ENCODE assay signal across 21 cellular contexts in the genomic region with DNA sequence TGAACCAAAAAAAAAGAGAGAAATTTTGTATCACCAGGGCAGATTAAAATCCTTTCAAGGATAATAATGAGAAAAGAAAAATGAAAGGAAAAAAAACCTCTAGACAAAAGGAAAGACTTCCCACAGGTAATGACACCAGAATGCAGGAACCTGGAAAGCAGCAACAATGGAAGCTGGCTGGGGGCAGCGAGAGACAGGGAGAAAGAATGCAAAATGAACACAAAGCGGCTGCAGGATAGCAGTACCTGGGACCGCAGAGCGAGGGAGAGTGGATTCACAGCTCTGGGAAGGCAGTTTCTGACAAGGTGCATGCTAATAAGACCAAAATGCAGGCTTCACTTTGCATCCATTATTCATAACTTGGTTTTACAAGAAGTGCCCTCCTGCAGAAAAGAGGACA.
DNase-seq lines count a peak whose midpoint lies in the region; ATAC-seq, FAIRE-seq and TF ChIP-seq lines count a peak whose summit lies in the region.
"Had no signal": no experiment of that assay in that cellular context is flagged by ENCODE, and none has a peak within 500 bp of the region (broad histone marks: within the 10 kb centered on the region; RNA-seq: fewer than 3 reads in every experiment).

No MANE protein-coding gene starts in this region.

- H3K27me3 ChIP-seq in HUES48 (ENCODE audit: control insufficient read depth, insufficient read depth, low read length) (peaks cover 5% of the 10 kb centered on the region; the same call in 1 of the 2 replicates), endodermal cell (ENCODE audit: control insufficient read depth, insufficient read depth, low read length, poor library complexity, severe bottlenecking) (no peaks in the 10 kb centered on the region), iPS-20b (ENCODE audit: insufficient read depth, low read length) (no peaks in the 10 kb centered on the region), neuronal stem cell (ENCODE audit: control insufficient read depth in 3 of 3, insufficient read depth in 3 of 3, low read depth in 1 of 3, low read length in 3 of 3) (no peaks in the 10 kb centered on the region), pancreas (no peaks in the 10 kb centered on the region)

- intact Hi-C loops in pancreas (cut with DNase I), result no loop called here

- H3K4me3 ChIP-seq in HUES48 (ENCODE audit: low read depth, low read length) (peak overlapping the region; percentile 9; the same call in 1 of the 2 replicates), endodermal cell (ENCODE audit: low read length) (no peak overlapping the region), iPS-20b (ENCODE audit: low read length) (peak overlapping the region; percentile 44; the same call in 1 of the 2 replicates), neuronal stem cell (ENCODE audit: low read length in 2 of 2) (no peak overlapping the region), pancreas (no peak overlapping the region)
- H3K4me3 ChIP-seq: A549 had no signal

- FAIRE-seq in pancreas (lab: Jason Lieb, UNC), result no peak
- FAIRE-seq: A549 had no signal

- H2BK5ac ChIP-seq in neuronal stem cell (ENCODE audit: low read length), result no peak overlapping the region

- no peak overlapping the region for H2BK120ac ChIP-seq in neuronal stem cell (ENCODE audit: low read depth, low read length)

- H3K4ac ChIP-seq in neuronal stem cell (ENCODE audit: low read length), result no peak overlapping the region

- no peak overlapping the region for H2BK15ac ChIP-seq in neuronal stem cell (ENCODE audit: low read length)

- peak; percentile 38 for TF ChIP-seq CTCF in endodermal cell (conservative IDR thresholded peaks at IDR 0.05)
- no peak for TF ChIP-seq CTCF in pancreas (IDR thresholded peaks at IDR 0.05)

- peak overlapping the region; percentile 40 for H2AFZ ChIP-seq in neuronal stem cell (ENCODE audit: low read length)

- H3K23ac ChIP-seq in neuronal stem cell (ENCODE audit: low read depth, low read length, poor library complexity), result no peak overlapping the region

- no peak overlapping the region for H2AK5ac ChIP-seq in neuronal stem cell (ENCODE audit: low read depth, low read length)

- H4K91ac ChIP-seq in neuronal stem cell (ENCODE audit: low read depth, low read length, poor library complexity), result no peak overlapping the region

- peaks cover 36% of the 10 kb centered on the region for H3K4me1 ChIP-seq in HUES48 (ENCODE audit: control insufficient read depth, insufficient read depth, low read length)
- peaks cover 8% of the 10 kb centered on the region for H3K4me1 ChIP-seq in endodermal cell (ENCODE audit: control insufficient read depth, insufficient read depth, low read length)
- peaks cover 32% of the 10 kb centered on the region for H3K4me1 ChIP-seq in iPS-20b (ENCODE audit: insufficient read depth, low read length)
- H3K4me1 ChIP-seq in neuronal stem cell (ENCODE audit: control insufficient read depth in 2 of 2, insufficient read depth in 1 of 2, low read depth in 1 of 2, low read length in 2 of 2), result peaks cover 11 to 14% of the 10 kb centered on the region in 2 donors
- H3K4me1 ChIP-seq in pancreas, result no peaks in the 10 kb centered on the region
- H3K4me1 ChIP-seq: A549 had no signal

- no peak overlapping the region for H2BK12ac ChIP-seq in neuronal stem cell (ENCODE audit: low read length)

- peak overlapping the region; percentile 7 for H3K4me3 Mint-ChIP-seq in endodermal cell
- H3K4me3 Mint-ChIP-seq in activated T-cell treated with anti-CD3 and anti-CD28 coated beads, Interleukin-2, amount 50 U/mL, for 72 hours, result no peak overlapping the region
- H3K4me3 Mint-ChIP-seq: CD14-positive monocyte; CD8-positive, alpha-beta T cell; HFFc6 had no signal

- peak overlapping the region; percentile 37 for H3K27ac Mint-ChIP-seq in endodermal cell
- no peak overlapping the region for H3K27ac Mint-ChIP-seq in activated T-cell treated with anti-CD3 and anti-CD28 coated beads, Interleukin-2, amount 50 U/mL, for 72 hours
- H3K27ac Mint-ChIP-seq: CD14-positive monocyte; CD8-positive, alpha-beta T cell; HFFc6 had no signal

- H3K9ac ChIP-seq in HUES48 (ENCODE audit: low read depth, low read length) (no peak overlapping the region), endodermal cell (ENCODE audit: extremely low read depth, low read length, poor library complexity, severe bottlenecking) (no peak overlapping the region), iPS-20b (ENCODE audit: low read depth, low read length) (peak overlapping the region; percentile 18; the same call in 1 of the 2 replicates), neuronal stem cell (ENCODE audit: low read depth, low read length, poor library complexity) (no peak overlapping the region)

- DNase-seq in endodermal cell (peak; percentile 88), neuronal stem cell (ENCODE audit: low spot score) (no peak), NCI-H1436 treated with DMSO at 0.1 percent for 48 hours (lab: John Stamatoyannopoulos, UW) (no peak), AG08395 (ENCODE audit: low spot score) (no peak), pancreas (no peak)
- no peak for DNase-seq in activated T-cell treated with anti-CD3 and anti-CD28 coated beads, Interleukin-2, amount 50 U/mL, for 72 hours
- DNase-seq: CD8-positive, alpha-beta T cell; COR-L47; DMS153; DMS79 treated with DMSO at 0.1 percent for 48 hours; EL; GF-D8; HCEC 1CT; HFFc6; IMR-90; KBM-7 had no signal

- no peak overlapping the region for H3K14ac ChIP-seq in neuronal stem cell (ENCODE audit: low read length)

- no peaks in the 10 kb centered on the region for H3K36me3 Mint-ChIP-seq in endodermal cell (ENCODE audit: low read depth)
- H3K36me3 Mint-ChIP-seq in activated T-cell treated with anti-CD3 and anti-CD28 coated beads, Interleukin-2, amount 50 U/mL, for 72 hours (ENCODE audit: insufficient read depth in 2 of 2), result no peaks in the 10 kb centered on the region
- H3K36me3 Mint-ChIP-seq: CD14-positive monocyte; CD8-positive, alpha-beta T cell had no signal

- H3K36me3 ChIP-seq in HUES48 (ENCODE audit: control insufficient read depth, insufficient read depth, low read length) (no peaks in the 10 kb centered on the region), endodermal cell (ENCODE audit: control insufficient read depth, insufficient read depth, low read length) (no peaks in the 10 kb centered on the region), iPS-20b (ENCODE audit: insufficient read depth, low read depth, low read length) (no peaks in the 10 kb centered on the region), neuronal stem cell (replicated peaks in 1 of 2; ENCODE audit: control insufficient read depth in 2 of 2, insufficient read depth in 2 of 2, low read length in 2 of 2) (no peaks in the 10 kb centered on the region), pancreas (no peaks in the 10 kb centered on the region)

- peaks cover 37% of the 10 kb centered on the region for H3K4me1 Mint-ChIP-seq in endodermal cell
- H3K4me1 Mint-ChIP-seq in activated T-cell treated with anti-CD3 and anti-CD28 coated beads, Interleukin-2, amount 50 U/mL, for 72 hours (ENCODE audit: low read depth), result no peaks in the 10 kb centered on the region
- H3K4me1 Mint-ChIP-seq: CD14-positive monocyte had no signal

- ATAC-seq in pancreas, result no peak
- ATAC-seq in activated T-cell treated with anti-CD3 and anti-CD28 coated beads, Interleukin-2, amount 50 U/mL, for 72 hours (replicated peaks in 1 of 2), result no peak
- ATAC-seq: A549; CD8-positive, alpha-beta T cell had no signal

- 20 to 41% methylated on average over 4 of the region's 4 CpGs for WGBS in endodermal cell (ENCODE audit: insufficient coverage in 1 of 2, insufficient read length in 1 of 2), 2 experiments
- WGBS in neuronal stem cell (ENCODE audit: extremely low coverage in 2 of 2, insufficient read length in 2 of 2, insufficient replicate concordance in 1 of 2), 2 donors, result no CpG with 5 or more reads among the region's 4 CpGs
- WGBS in pancreas, 2 donors, result 77 to 79% methylated on average over 4 of the region's 4 CpGs

- H3K4me2 ChIP-seq in neuronal stem cell (ENCODE audit: insufficient read depth, low read length, poor library complexity, severe bottlenecking), result no peak overlapping the region
- H3K4me2 ChIP-seq: A549 had no signal

- no peaks in the 10 kb centered on the region for H3K79me1 ChIP-seq in neuronal stem cell (ENCODE audit: low read depth, low read length)

- H3K27me3 Mint-ChIP-seq in endodermal cell (ENCODE audit: insufficient read depth), result peaks cover 10% of the 10 kb centered on the region
- H3K27me3 Mint-ChIP-seq in activated T-cell treated with anti-CD3 and anti-CD28 coated beads, Interleukin-2, amount 50 U/mL, for 72 hours (ENCODE audit: low read depth), result peaks cover 23% of the 10 kb centered on the region

- no peak overlapping the region for H4K8ac ChIP-seq in neuronal stem cell (ENCODE audit: low read depth, low read length)

- no peaks in the 10 kb centered on the region for H3K9me3 Mint-ChIP-seq in endodermal cell
- H3K9me3 Mint-ChIP-seq in activated T-cell treated with anti-CD3 and anti-CD28 coated beads, Interleukin-2, amount 50 U/mL, for 72 hours, result no peaks in the 10 kb centered on the region
- H3K9me3 Mint-ChIP-seq: CD8-positive, alpha-beta T cell had no signal

- H3K9me3 ChIP-seq in HUES48 (ENCODE audit: control insufficient read depth, insufficient read depth, low read length), result no peaks in the 10 kb centered on the region
- H3K9me3 ChIP-seq in endodermal cell (ENCODE audit: control insufficient read depth, low read length), result no peaks in the 10 kb centered on the region
- H3K9me3 ChIP-seq in iPS-20b (ENCODE audit: insufficient read depth, low read depth, low read length), result no peaks in the 10 kb centered on the region
- H3K9me3 ChIP-seq in neuronal stem cell (replicated peaks in 1 of 2; ENCODE audit: control insufficient read depth in 2 of 2, insufficient read depth in 1 of 2, low read depth in 1 of 2, low read length in 2 of 2), result peaks cover 0 to 4% of the 10 kb centered on the region in 2 donors
- no peaks in the 10 kb centered on the region for H3K9me3 ChIP-seq in pancreas
- H3K9me3 ChIP-seq: A549 had no signal

- H3K18ac ChIP-seq in neuronal stem cell (ENCODE audit: low read length), result no peak overlapping the region

- H3K27ac ChIP-seq in HUES48 (ENCODE audit: low read depth, low read length) (peak overlapping the region; percentile 55), endodermal cell (ENCODE audit: low read depth, low read length) (no peak overlapping the region), iPS-20b (ENCODE audit: low read length) (no peak overlapping the region), neuronal stem cell (replicated peaks; ENCODE audit: low read length) (no peak overlapping the region), pancreas (no peak overlapping the region)
- H3K27ac ChIP-seq: A549, HL-60 had no signal

Comparison
In these comparisons a context has a peak if more than half of its experiments do, and no peak if none do; other contexts are left out.
1. H3K4me3 ChIP-seq: peak in HUES48 (single experiment) and iPS-20b (single experiment); none in endodermal cell (single experiment), neuronal stem cell (0 of 2) and pancreas (0 of 4).